In the genomic region with DNA sequence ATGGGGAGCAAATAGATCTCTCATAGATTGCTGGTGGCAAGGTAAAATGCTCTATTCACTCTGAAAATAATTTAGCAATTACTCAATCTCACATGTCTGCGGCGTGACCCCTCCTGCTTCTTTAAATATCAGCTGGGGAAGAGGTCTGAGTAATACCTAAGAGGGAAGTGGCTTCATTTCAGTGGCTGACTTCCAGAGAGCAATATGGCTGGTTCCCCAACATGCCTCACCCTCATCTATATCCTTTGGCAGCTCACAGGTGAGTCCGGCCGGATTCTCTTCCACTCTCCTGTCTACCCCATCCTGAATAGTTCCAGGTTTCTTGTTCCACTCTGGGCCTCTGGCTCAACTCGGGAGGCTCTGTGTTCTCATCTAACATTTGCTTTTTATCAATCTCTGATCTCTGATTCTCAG, we compare ENCODE assay signal across 8 cellular contexts. TPM values are rescaled to one million over a fixed set of nuclear protein-coding genes. Genes with fewer than 3 reads are reported as not detected.
DNase-seq lines count a peak whose midpoint lies in the region; ATAC-seq and TF ChIP-seq lines count a peak whose summit lies in the region.

TSS of gene SLAMF7 (plus strand) at position 150 of the 414 bp plus-strand sequence. CDS start at position 205, 55 bp downstream.

- H3K79me2 ChIP-seq in Karpas-422 (ENCODE audit: low read length), result no peaks in the 10 kb centered on the region

- no peak within 1 kb of the TSS for H3K4me2 ChIP-seq in Karpas-422 (ENCODE audit: low read depth, low read length, poor library complexity, severe bottlenecking)

- no peak for TF ChIP-seq POLR2A in stomach (IDR thresholded peaks at IDR 0.05)

- DNase-seq in Calu3, result peak; percentile 43
- no peak for DNase-seq in activated T-helper 1 cell treated with anti-CD3 and anti-CD28 coated beads, Interleukin-12 subunit alpha, Interleukin-12 subunit beta, Interleukin-2, Interleukin-4 antibody, amounts not matched to agents 30 ng/mL and 10 ng/mL and 1 ng/mL, durations not matched to agents 14 hours and 24 hours and 36 hours (ENCODE audit: low spot score)
- no peak for DNase-seq in stomach
- no peak for DNase-seq in DMS79 (lab: John Stamatoyannopoulos, UW)
- no peak for DNase-seq in dedifferentiated amniotic fluid mesenchymal stem cell (ENCODE audit: extremely low spot score)
- no peak for DNase-seq in Karpas-422

- no peaks in the 10 kb centered on the region for H3K9me2 ChIP-seq in Karpas-422 (replicated peaks; ENCODE audit: insufficient read depth, low read length)

- peaks cover 3% of the 10 kb centered on the region for H3K9me3 Mint-ChIP-seq in Calu3 (ENCODE audit: low read depth, unreplicated experiment)
- peaks cover 38% of the 10 kb centered on the region for H3K9me3 Mint-ChIP-seq in activated T-helper 1 cell treated with anti-CD3 and anti-CD28 coated beads, Interleukin-12 subunit alpha, Interleukin-12 subunit beta, Interleukin-2, Interleukin-4 antibody, amounts not matched to agents 30 ng/mL and 10 ng/mL and 1 ng/mL, durations not matched to agents 14 hours and 24 hours and 36 hours

- H4K20me1 ChIP-seq in Karpas-422 (ENCODE audit: insufficient read depth, low read depth, low read length), result no peaks in the 10 kb centered on the region

- CTCF ChIA-PET in Calu3 (lab: Charles Lee), result interaction anchor here (0.5 to 0.7 kb wide), 2 partner anchors 12 to 203 kb away, joined by 3 read pairs; no protein-coding TSS in a partner anchor

- H3K27me3 ChIP-seq in stomach, result no peaks in the 10 kb centered on the region
- no peaks in the 10 kb centered on the region for H3K27me3 ChIP-seq in Karpas-422 (ENCODE audit: low read length)

- WGBS in stomach, 5 donors, result 55 to 73% (median 66%) methylated on average over 5 of the region's 5 CpGs

- H3K27ac ChIP-seq in stomach (peak within 1 kb of the TSS in 3 of 5 donors; percentile 20 to 53 (median 43)), Karpas-422 (ENCODE audit: low read length) (no peak within 1 kb of the TSS)

- ATAC-seq in GM19351 (IDR thresholded peaks at IDR 0.05; ENCODE audit: unreplicated experiment) (peak; percentile 68), HG03457 (IDR thresholded peaks at IDR 0.05; ENCODE audit: unreplicated experiment) (peak; percentile 47)

- H3K27me3 Mint-ChIP-seq in Calu3 (ENCODE audit: unreplicated experiment), result no peaks in the 10 kb centered on the region
- H3K27me3 Mint-ChIP-seq in activated T-helper 1 cell treated with anti-CD3 and anti-CD28 coated beads, Interleukin-12 subunit alpha, Interleukin-12 subunit beta, Interleukin-2, Interleukin-4 antibody, amounts not matched to agents 30 ng/mL and 10 ng/mL and 1 ng/mL, durations not matched to agents 14 hours and 24 hours and 36 hours (ENCODE audit: insufficient read depth), result no peaks in the 10 kb centered on the region

- peak within 1 kb of the TSS; percentile 52 for H3K4me3 Mint-ChIP-seq in Calu3 (ENCODE audit: low read depth, unreplicated experiment)
- H3K4me3 Mint-ChIP-seq in activated T-helper 1 cell treated with anti-CD3 and anti-CD28 coated beads, Interleukin-12 subunit alpha, Interleukin-12 subunit beta, Interleukin-2, Interleukin-4 antibody, amounts not matched to agents 30 ng/mL and 10 ng/mL and 1 ng/mL, durations not matched to agents 14 hours and 24 hours and 36 hours, result peak within 1 kb of the TSS; percentile 90

- peaks cover 15% of the 10 kb centered on the region for H3K4me1 Mint-ChIP-seq in Calu3 (ENCODE audit: low read depth, unreplicated experiment)
- peaks cover 68% of the 10 kb centered on the region for H3K4me1 Mint-ChIP-seq in activated T-helper 1 cell treated with anti-CD3 and anti-CD28 coated beads, Interleukin-12 subunit alpha, Interleukin-12 subunit beta, Interleukin-2, Interleukin-4 antibody, amounts not matched to agents 30 ng/mL and 10 ng/mL and 1 ng/mL, durations not matched to agents 14 hours and 24 hours and 36 hours (ENCODE audit: low read depth)

- BruUV-seq in Calu3 (replicated peaks; lab: Mats Ljungman, UMichigan), result no TSS peak

- peaks cover 0 to 13% (median 2%) of the 10 kb centered on the region in 4 donors for H3K9me3 ChIP-seq in stomach
- H3K9me3 ChIP-seq in Karpas-422 (ENCODE audit: low read length), result no peaks in the 10 kb centered on the region

- TF ChIP-seq CTCF in Calu3 (IDR thresholded peaks at IDR 0.05; ENCODE audit: unreplicated experiment) (no peak), stomach (IDR thresholded peaks at IDR 0.05) (no peak)

- no peak for TF ChIP-seq EP300 in stomach (IDR thresholded peaks at IDR 0.05)

- H2AFZ ChIP-seq in Karpas-422 (ENCODE audit: low read length), result no peak within 1 kb of the TSS

- peak within 1 kb of the TSS; percentile 8 for H3K27ac Mint-ChIP-seq in Calu3 (ENCODE audit: unreplicated experiment)
- peak within 1 kb of the TSS; percentile 95 for H3K27ac Mint-ChIP-seq in activated T-helper 1 cell treated with anti-CD3 and anti-CD28 coated beads, Interleukin-12 subunit alpha, Interleukin-12 subunit beta, Interleukin-2, Interleukin-4 antibody, amounts not matched to agents 30 ng/mL and 10 ng/mL and 1 ng/mL, durations not matched to agents 14 hours and 24 hours and 36 hours

- H3K4me1 ChIP-seq in stomach (no peaks in the 10 kb centered on the region), Karpas-422 (ENCODE audit: low read length) (no peaks in the 10 kb centered on the region)

- no peaks in the 10 kb centered on the region for H3K36me3 ChIP-seq in stomach
- no peaks in the 10 kb centered on the region for H3K36me3 ChIP-seq in Karpas-422 (ENCODE audit: insufficient read depth, low read length)

- H3K36me3 Mint-ChIP-seq in Calu3 (ENCODE audit: insufficient read depth, unreplicated experiment), result no peaks in the 10 kb centered on the region
- H3K36me3 Mint-ChIP-seq in activated T-helper 1 cell treated with anti-CD3 and anti-CD28 coated beads, Interleukin-12 subunit alpha, Interleukin-12 subunit beta, Interleukin-2, Interleukin-4 antibody, amounts not matched to agents 30 ng/mL and 10 ng/mL and 1 ng/mL, durations not matched to agents 14 hours and 24 hours and 36 hours (ENCODE audit: low read depth), result peaks cover 34% of the 10 kb centered on the region

- intact Hi-C loops in Calu3 (cut with micrococcal nuclease; ENCODE audit: unreplicated experiment), result no loop called here
- intact Hi-C loops in activated T-helper 1 cell treated with anti-CD3 and anti-CD28 coated beads, Interleukin-12 subunit alpha, Interleukin-12 subunit beta, Interleukin-2, Interleukin-4 antibody, amounts not matched to agents 30 ng/mL and 10 ng/mL and 1 ng/mL, durations not matched to agents 14 hours and 24 hours and 36 hours (cut with micrococcal nuclease), result loop anchor here (2.0 kb wide), 1 partner anchor 58 kb away; the partner anchor contains the start of gene LY9
- intact Hi-C loops in stomach (cut with DNase I; ENCODE audit: low total_unique reads), result no loop called here

- H3K9ac ChIP-seq in Karpas-422 (ENCODE audit: low read length), result no peak within 1 kb of the TSS

- H3K4me3 ChIP-seq in stomach (peak within 1 kb of the TSS in 2 of 4 donors; percentile 21 to 22), Karpas-422 (ENCODE audit: low read length) (no peak within 1 kb of the TSS)

RNA-seq across cellular contexts. Expression of gene SLAMF7, which starts in this region (rescaled TPM):
- 2.6 and 8.4 TPM in 2 replicates for total RNA-seq in Calu3 (2022)
- total RNA-seq in activated T-helper 1 cell treated with anti-CD3 and anti-CD28 coated beads, Interleukin-12 subunit alpha, Interleukin-12 subunit beta, Interleukin-2, Interleukin-4 antibody, amounts not matched to agents 30 ng/mL and 10 ng/mL and 1 ng/mL, durations not matched to agents 14 hours and 24 hours and 36 hours, result 43.7 and 53.6 TPM in 2 replicates
- total RNA-seq in stomach, result 1 to 10 TPM in 2 of 5 donors, under 1 TPM in 2, not detected in 1; 0.45 to 4.2 (median 1.3) TPM
- 1 to 10 TPM; 1.3 to 3.7 (median 2.1) TPM for polyA plus RNA-seq in stomach
- total RNA-seq in Karpas-422 (2014; rRNA removed; shearing (Covaris generic); ENCODE audit: low replicate concordance), result 0.15 and 0.76 TPM in 2 replicates
